In genomic region chr17:68205808-68206563, GRCh38 we compare ENCODE assay signal across 8 cellular contexts. TPM values are rescaled to one million over a fixed set of nuclear protein-coding genes. Genes with fewer than 3 reads are reported as not detected.
DNase-seq lines count a peak whose midpoint lies in the region; ATAC-seq and TF ChIP-seq lines count a peak whose summit lies in the region.
"Not testable (repeated sequence)": the region's sequence is repeated elsewhere in the genome, so short reads cannot be mapped to it uniquely, and the experiment has no call there.

No MANE protein-coding gene starts in this region.

- not testable (repeated sequence) for TF ChIP-seq CTCF in AG10803 (conservative IDR thresholded peaks at IDR 0.05; ENCODE audit: low read length); WI38 (IDR thresholded peaks at IDR 0.05; ENCODE audit: low read depth, low read length); retinal pigment epithelial cell (conservative IDR thresholded peaks at IDR 0.05; ENCODE audit: low read depth, low read length)

- peak overlapping the region; percentile 78 for H3K4me3 ChIP-seq in AG10803 (ENCODE audit: low read length)
- peak overlapping the region; percentile 70 for H3K4me3 ChIP-seq in WI38 (ENCODE audit: low read depth, low read length)
- peak overlapping the region; percentile 75 for H3K4me3 ChIP-seq in retinal pigment epithelial cell (ENCODE audit: low read length)

- not testable (repeated sequence) for DNase-seq in AG10803 (ENCODE audit: low read depth); retinal pigment epithelial cell (ENCODE audit: low read depth)
- DNase-seq in NCI-H1105 (lab: John Stamatoyannopoulos, UW) (peak; percentile 10), cerebellum (ENCODE audit: low spot score) (peak; percentile 40), iPS-NIHi7 (ENCODE audit: extremely low spot score) (peak; percentile 40)

- peak; percentile 40 for ATAC-seq in GM19025 (IDR thresholded peaks at IDR 0.05; ENCODE audit: low read depth, unreplicated experiment)
- peak; percentile 27 for ATAC-seq in HG02938 (IDR thresholded peaks at IDR 0.05; ENCODE audit: unreplicated experiment)

RNA-seq across cellular contexts. Expression of gene AMZ2, which starts 41.9 kb away (rescaled TPM):
- total RNA-seq in cerebellum, result 43.8 TPM
